In the genomic region with DNA sequence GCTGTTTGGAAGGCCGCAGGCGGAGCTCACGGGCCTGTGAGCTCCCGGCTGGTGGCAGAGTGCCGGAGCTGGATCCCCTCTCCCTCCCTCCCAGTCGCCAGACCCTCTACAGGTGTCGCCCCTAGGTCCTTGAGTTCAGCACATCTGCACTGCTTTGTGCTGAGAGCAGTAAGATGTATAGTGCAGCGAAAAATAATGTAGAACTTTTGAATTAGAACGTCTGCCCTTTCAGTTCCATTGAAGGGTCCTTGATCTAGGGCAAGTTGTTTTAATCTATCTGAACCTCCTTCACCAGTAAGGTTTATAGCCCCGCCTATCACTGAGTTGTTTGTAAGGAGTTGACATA, we compare ENCODE assay signal across 6 cellular contexts. TPM values are rescaled to one million over a fixed set of nuclear protein-coding genes. Genes with fewer than 3 reads are reported as not detected.
DNase-seq lines count a peak whose midpoint lies in the region; ATAC-seq, FAIRE-seq and TF ChIP-seq lines count a peak whose summit lies in the region.

No MANE protein-coding gene starts in this region.

- peaks cover 5 to 21% (median 12%) of the 10 kb centered on the region in 3 donors for H3K4me1 ChIP-seq in pancreas

- H3K4me1 Mint-ChIP-seq in chondrocyte (ENCODE audit: low read depth), result peaks cover 25% of the 10 kb centered on the region

- H3K9me3 ChIP-seq in pancreas, result no peaks in the 10 kb centered on the region

- H3K27ac Mint-ChIP-seq in chondrocyte (ENCODE audit: unreplicated experiment), result peak overlapping the region; percentile 97

- WGBS in pancreas, 2 donors, result 0 to 1% methylated on average over 10 of the region's 10 CpGs

- peak; percentile 61 for ATAC-seq in GM19372 (IDR thresholded peaks at IDR 0.05; ENCODE audit: low read depth, unreplicated experiment)
- peak; percentile 50 for ATAC-seq in HG03378 (IDR thresholded peaks at IDR 0.05; ENCODE audit: unreplicated experiment)
- ATAC-seq in pancreas, result peak; percentile 67 to 80 (median 71)

- FAIRE-seq in pancreas (lab: Jason Lieb, UNC), result no peak

- peak overlapping the region; percentile 62 to 85 (median 76) for H3K4me3 ChIP-seq in pancreas

- H3K27ac ChIP-seq in pancreas, result peak overlapping the region; percentile 51 to 77 (median 66)

- peaks cover 0 to 19% (median 3%) of the 10 kb centered on the region in 3 donors for H3K36me3 ChIP-seq in pancreas

- no peaks in the 10 kb centered on the region for H3K9me3 Mint-ChIP-seq in chondrocyte (ENCODE audit: low read depth)

- no peaks in the 10 kb centered on the region for H3K27me3 ChIP-seq in pancreas

- intact Hi-C loops in pancreas (cut with DNase I), result no loop called here

- no peaks in the 10 kb centered on the region for H3K27me3 Mint-ChIP-seq in chondrocyte (ENCODE audit: low read depth)

- no peak for DNase-seq in chondrocyte (ENCODE audit: low spot score)
- DNase-seq in pancreas, result no peak
- no peak for DNase-seq in cortex of kidney (lab: John Stamatoyannopoulos, UW)
- no peak for DNase-seq in ecto neural progenitor cell (ENCODE audit: low spot score)

- peaks cover 14% of the 10 kb centered on the region for H3K36me3 Mint-ChIP-seq in chondrocyte (ENCODE audit: low read depth)

- H3K4me3 Mint-ChIP-seq in chondrocyte (ENCODE audit: unreplicated experiment), result peak overlapping the region; percentile 94

- peak; percentile 2 for TF ChIP-seq CTCF in chondrocyte (IDR thresholded peaks at IDR 0.05)
- no peak for TF ChIP-seq CTCF in pancreas (IDR thresholded peaks at IDR 0.05)

RNA-seq across cellular contexts. Expression of a gene that starts 0.4 kb away (rescaled TPM):
- total RNA-seq in chondrocyte (8.6 to 11.2 TPM (median 8.9 TPM) in 3 replicates), pancreas (10 to 100 TPM in 1 of 6 donors, 1 to 10 TPM in 5; 4.3 to 10.9 (median 6.0) TPM)
- 10 to 100 TPM; 13.3 to 25.2 TPM for polyA plus RNA-seq in pancreas

RNA-seq across cellular contexts. Expression of a gene that starts 0.5 kb away (rescaled TPM):
- total RNA-seq in chondrocyte, result 13.7 to 21.7 TPM (median 15.5 TPM) in 3 replicates
- 10 to 100 TPM in 3 of 6 donors, 1 to 10 TPM in 3; 6.9 to 13.4 (median 10.8) TPM for total RNA-seq in pancreas
- 1 to 10 TPM; 4.2 TPM for polyA plus RNA-seq in pancreas

RNA-seq across cellular contexts. Expression of a gene that starts 18.1 kb away (rescaled TPM):
- not detected in 3 replicates for total RNA-seq in chondrocyte
- not detected for total RNA-seq in pancreas
- not detected for polyA plus RNA-seq in pancreas

RNA-seq across cellular contexts. Expression of a gene that starts 49.5 kb away (rescaled TPM):
- total RNA-seq in chondrocyte (4.6 to 8.6 TPM (median 7.7 TPM) in 3 replicates), pancreas (10 to 100 TPM in 1 of 6 donors, 1 to 10 TPM in 5; 4.4 to 14.6 (median 6.9) TPM)
- 1 to 10 TPM; 2.4 TPM for polyA plus RNA-seq in pancreas
